ENCODE assay signal across 14 cellular contexts in genomic region chr18:74632856-74633255, GRCh38. TPM values are rescaled to one million over a fixed set of nuclear protein-coding genes. Genes with fewer than 3 reads are reported as not detected.
DNase-seq lines count a peak whose midpoint lies in the region; ATAC-seq, FAIRE-seq and TF ChIP-seq lines count a peak whose summit lies in the region.
"Had no signal": no experiment of that assay in that cellular context is flagged by ENCODE, and none has a peak within 500 bp of the region (broad histone marks: within the 10 kb centered on the region; RNA-seq: fewer than 3 reads in every experiment).

No MANE protein-coding gene starts in this region.

- no peaks in the 10 kb centered on the region for H3K27me3 ChIP-seq in neutrophil

- no peak overlapping the region for H3K4me3 ChIP-seq in neutrophil (ENCODE audit: low read depth in 1 of 2, low read length in 1 of 2)

- peaks cover 40% of the 10 kb centered on the region for H3K4me1 Mint-ChIP-seq in activated naive CD4-positive, alpha-beta T cell treated with anti-CD3 and anti-CD28 coated beads, Interleukin-2, amount 10 ng/mL, durations not matched to agents 7 days and 5 days
- H3K4me1 Mint-ChIP-seq in activated CD4-positive, alpha-beta memory T cell treated with anti-CD3 and anti-CD28 coated beads, Interleukin-2, amount 10 ng/mL, durations not matched to agents 7 days and 5 days: peaks cover 30% of the 10 kb centered on the region

- peak overlapping the region; percentile 98 for H3K27ac Mint-ChIP-seq in activated naive CD4-positive, alpha-beta T cell treated with anti-CD3 and anti-CD28 coated beads, Interleukin-2, amount 10 ng/mL, durations not matched to agents 7 days and 5 days
- peak overlapping the region; percentile 91 for H3K27ac Mint-ChIP-seq in activated CD4-positive, alpha-beta memory T cell treated with anti-CD3 and anti-CD28 coated beads, Interleukin-2, amount 10 ng/mL, durations not matched to agents 7 days and 5 days
- H3K27ac Mint-ChIP-seq: B cell had no signal

- no peaks in the 10 kb centered on the region for H3K9me3 Mint-ChIP-seq in activated naive CD4-positive, alpha-beta T cell treated with anti-CD3 and anti-CD28 coated beads, Interleukin-2, amount 10 ng/mL, durations not matched to agents 7 days and 5 days
- no peaks in the 10 kb centered on the region for H3K9me3 Mint-ChIP-seq in activated CD4-positive, alpha-beta memory T cell treated with anti-CD3 and anti-CD28 coated beads, Interleukin-2, amount 10 ng/mL, durations not matched to agents 7 days and 5 days

- H3K9me3 ChIP-seq in neutrophil: no peaks in the 10 kb centered on the region

- no peak for ATAC-seq in HG03520 (IDR thresholded peaks at IDR 0.05; ENCODE audit: unreplicated experiment)

- H3K27ac ChIP-seq in neutrophil: peak overlapping the region; percentile 83

- CTCF ChIA-PET in activated naive CD4-positive, alpha-beta T cell treated with anti-CD3 and anti-CD28 coated beads, Interleukin-2, amount 10 ng/mL, durations not matched to agents 7 days and 5 days (lab: Charles Lee): no interaction called here
- CTCF ChIA-PET in activated CD4-positive, alpha-beta memory T cell treated with anti-CD3 and anti-CD28 coated beads, Interleukin-2, amount 10 ng/mL, durations not matched to agents 7 days and 5 days (lab: Charles Lee): interaction anchor here (1.8 kb wide), 1 partner anchor 9 kb away, joined by 7 read pairs; no protein-coding TSS in a partner anchor

- no peak for DNase-seq in activated naive CD4-positive, alpha-beta T cell treated with anti-CD3 and anti-CD28 coated beads, Interleukin-2, amount 10 ng/mL, durations not matched to agents 7 days and 5 days
- DNase-seq in activated naive CD4-positive, alpha-beta T cell treated with Interleukin-2 at 50 U/mL for 16 hours: no peak
- no peak for DNase-seq in D721Med (ENCODE audit: insufficient read length, low spot score)
- no peak for DNase-seq in activated CD4-positive, alpha-beta memory T cell treated with anti-CD3 and anti-CD28 coated beads, Interleukin-2, amount 10 ng/mL, durations not matched to agents 7 days and 5 days
- DNase-seq in NCI-H1436 treated with DMSO at 0.1 percent for 48 hours (lab: John Stamatoyannopoulos, UW): no peak
- DNase-seq: GOT3, Kasumi-1, NCI-H1417 treated with DMSO at 0.1 percent for 48 hours, NCI-H2029 treated with DMSO at 0.1 percent for 48 hours, NCI-H510A treated with DMSO at 0.1 percent for 48 hours, SHP77 treated with DMSO at 0.1 percent for 48 hours had no signal

- TF ChIP-seq CTCF in D721Med (IDR thresholded peaks at IDR 0.05; ENCODE audit: insufficient read depth, missing control alignments) (no peak), neutrophil (IDR thresholded peaks at IDR 0.05) (no peak)

- H3K36me3 ChIP-seq in neutrophil: peaks cover 6% of the 10 kb centered on the region

- peak; percentile 97 for FAIRE-seq in D721Med (lab: Jason Lieb, UNC)

- H3K27me3 Mint-ChIP-seq in activated naive CD4-positive, alpha-beta T cell treated with anti-CD3 and anti-CD28 coated beads, Interleukin-2, amount 10 ng/mL, durations not matched to agents 7 days and 5 days: no peaks in the 10 kb centered on the region
- H3K27me3 Mint-ChIP-seq in activated CD4-positive, alpha-beta memory T cell treated with anti-CD3 and anti-CD28 coated beads, Interleukin-2, amount 10 ng/mL, durations not matched to agents 7 days and 5 days: no peaks in the 10 kb centered on the region
- H3K27me3 Mint-ChIP-seq: B cell had no signal

- H3K4me1 ChIP-seq in neutrophil (ENCODE audit: control insufficient read depth in 1 of 2, insufficient read depth in 1 of 2, low read depth in 1 of 2, low read length in 1 of 2): peaks cover 26 to 40% of the 10 kb centered on the region in 2 experiments

- peaks cover 39% of the 10 kb centered on the region for H3K36me3 Mint-ChIP-seq in activated naive CD4-positive, alpha-beta T cell treated with anti-CD3 and anti-CD28 coated beads, Interleukin-2, amount 10 ng/mL, durations not matched to agents 7 days and 5 days
- H3K36me3 Mint-ChIP-seq in activated CD4-positive, alpha-beta memory T cell treated with anti-CD3 and anti-CD28 coated beads, Interleukin-2, amount 10 ng/mL, durations not matched to agents 7 days and 5 days (ENCODE audit: low read depth): peaks cover 35% of the 10 kb centered on the region

- POLR2A ChIA-PET in activated CD4-positive, alpha-beta memory T cell treated with anti-CD3 and anti-CD28 coated beads, Interleukin-2, amount 10 ng/mL, durations not matched to agents 7 days and 5 days (lab: Charles Lee): interaction anchor here (1.4 kb wide), 1 partner anchor 35 kb away, joined by 5 read pairs; the partner anchor contains the start of gene ZNF407

- H3K4me3 Mint-ChIP-seq in activated naive CD4-positive, alpha-beta T cell treated with anti-CD3 and anti-CD28 coated beads, Interleukin-2, amount 10 ng/mL, durations not matched to agents 7 days and 5 days: peak overlapping the region; percentile 70
- H3K4me3 Mint-ChIP-seq in activated CD4-positive, alpha-beta memory T cell treated with anti-CD3 and anti-CD28 coated beads, Interleukin-2, amount 10 ng/mL, durations not matched to agents 7 days and 5 days: no peak overlapping the region
- H3K4me3 Mint-ChIP-seq: B cell had no signal

RNA-seq across cellular contexts. Expression of gene ZNF407, which starts 35.2 kb away (rescaled TPM):
- 10 to 100 TPM; 11.7 to 13.4 TPM for total RNA-seq in activated CD4-positive, alpha-beta memory T cell treated with anti-CD3 and anti-CD28 coated beads, Interleukin-2, amount 10 ng/mL, durations not matched to agents 7 days and 5 days
